ENCODE assay signal across 1 cellular context in the genomic region with DNA sequence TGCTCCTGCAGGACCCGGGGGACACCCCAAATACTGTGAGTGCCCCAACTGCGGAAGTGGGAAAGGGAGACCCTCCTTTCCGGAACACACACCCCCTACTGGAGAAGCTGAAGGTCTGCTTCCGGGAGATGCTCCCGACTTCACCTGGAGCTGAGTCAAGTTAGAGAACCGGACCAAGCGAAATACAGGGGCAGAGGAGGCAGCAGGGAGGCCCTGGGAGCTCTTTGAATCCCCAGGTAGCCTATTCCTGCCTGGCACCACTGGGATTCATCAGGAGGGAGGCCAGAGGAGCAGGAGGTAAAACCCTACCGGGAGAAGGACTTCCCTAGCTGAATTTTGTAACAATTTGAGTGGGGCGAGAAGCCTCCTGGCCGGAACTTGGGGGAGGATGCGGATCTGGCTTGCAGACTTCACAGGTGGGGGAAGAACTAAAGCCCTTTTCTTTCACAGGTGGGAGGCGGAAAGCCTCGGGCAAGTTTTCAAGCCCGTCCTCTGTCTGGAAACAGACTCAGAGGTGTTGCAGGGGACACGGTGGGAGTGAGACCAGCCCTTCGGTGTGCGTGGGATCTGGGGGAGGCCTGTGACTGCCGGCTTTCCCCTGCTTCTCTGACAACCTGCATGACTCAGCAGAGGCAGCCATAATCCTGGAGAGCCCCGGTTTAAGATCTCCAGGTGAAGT.
TF ChIP-seq lines count a peak whose summit lies in the region.

No MANE protein-coding gene starts in this region.

TF ChIP-seq in K562, 482 proteins besides CTCF, POLR2A, EP300 and RAD21 (continues in another document):
- TF ChIP-seq EGR1 (conservative IDR thresholded peaks at IDR 0.05) = no peak
- no peak for TF ChIP-seq FOXJ2 (tag; IDR thresholded peaks at IDR 0.05)
- 0 out of 2 replicates have a peak, but pooled peaks have one; percentile 35 for TF ChIP-seq C11orf30 (IDR thresholded peaks at IDR 0.05; ENCODE audit: low read depth)
- no peak for TF ChIP-seq MCM7 (IDR thresholded peaks at IDR 0.05)
- TF ChIP-seq NR2C1 (IDR thresholded peaks at IDR 0.05) = no peak
- TF ChIP-seq NR2C1 (tag; IDR thresholded peaks at IDR 0.05) = peak; percentile 25; the same call in 1 of the 2 replicates
- TF ChIP-seq, protein P1, sequence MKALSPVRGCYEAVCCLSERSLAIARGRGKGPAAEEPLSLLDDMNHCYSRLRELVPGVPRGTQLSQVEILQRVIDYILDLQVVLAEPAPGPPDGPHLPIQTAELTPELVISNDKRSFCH (CRISPR knock-in tag; IDR thresholded peaks at IDR 0.05) = no peak
- TF ChIP-seq, protein P1 (tag; IDR thresholded peaks at IDR 0.05) = no peak
- TF ChIP-seq, protein P2, sequence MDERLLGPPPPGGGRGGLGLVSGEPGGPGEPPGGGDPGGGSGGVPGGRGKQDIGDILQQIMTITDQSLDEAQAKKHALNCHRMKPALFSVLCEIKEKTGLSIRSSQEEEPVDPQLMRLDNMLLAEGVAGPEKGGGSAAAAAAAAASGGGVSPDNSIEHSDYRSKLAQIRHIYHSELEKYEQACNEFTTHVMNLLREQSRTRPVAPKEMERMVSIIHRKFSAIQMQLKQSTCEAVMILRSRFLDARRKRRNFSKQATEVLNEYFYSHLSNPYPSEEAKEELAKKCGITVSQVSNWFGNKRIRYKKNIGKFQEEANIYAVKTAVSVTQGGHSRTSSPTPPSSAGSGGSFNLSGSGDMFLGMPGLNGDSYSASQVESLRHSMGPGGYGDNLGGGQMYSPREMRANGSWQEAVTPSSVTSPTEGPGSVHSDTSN (CRISPR knock-in tag; IDR thresholded peaks at IDR 0.05; ENCODE audit: low read depth) = no peak
- TF ChIP-seq, protein P2 (tag; conservative IDR thresholded peaks at IDR 0.05; ENCODE audit: low read depth) = no peak
- TF ChIP-seq, protein P3, sequence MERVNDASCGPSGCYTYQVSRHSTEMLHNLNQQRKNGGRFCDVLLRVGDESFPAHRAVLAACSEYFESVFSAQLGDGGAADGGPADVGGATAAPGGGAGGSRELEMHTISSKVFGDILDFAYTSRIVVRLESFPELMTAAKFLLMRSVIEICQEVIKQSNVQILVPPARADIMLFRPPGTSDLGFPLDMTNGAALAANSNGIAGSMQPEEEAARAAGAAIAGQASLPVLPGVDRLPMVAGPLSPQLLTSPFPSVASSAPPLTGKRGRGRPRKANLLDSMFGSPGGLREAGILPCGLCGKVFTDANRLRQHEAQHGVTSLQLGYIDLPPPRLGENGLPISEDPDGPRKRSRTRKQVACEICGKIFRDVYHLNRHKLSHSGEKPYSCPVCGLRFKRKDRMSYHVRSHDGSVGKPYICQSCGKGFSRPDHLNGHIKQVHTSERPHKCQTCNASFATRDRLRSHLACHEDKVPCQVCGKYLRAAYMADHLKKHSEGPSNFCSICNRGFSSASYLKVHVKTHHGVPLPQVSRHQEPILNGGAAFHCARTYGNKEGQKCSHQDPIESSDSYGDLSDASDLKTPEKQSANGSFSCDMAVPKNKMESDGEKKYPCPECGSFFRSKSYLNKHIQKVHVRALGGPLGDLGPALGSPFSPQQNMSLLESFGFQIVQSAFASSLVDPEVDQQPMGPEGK (CRISPR knock-in tag; IDR thresholded peaks at IDR 0.05; ENCODE audit: borderline replicate concordance) = no peak
- TF ChIP-seq NR2F6 (CRISPR knock-in tag; IDR thresholded peaks at IDR 0.05) = no peak
- TF ChIP-seq ZFX (CRISPR knock-in tag; IDR thresholded peaks at IDR 0.05) = no peak
- TF ChIP-seq RBM25 (IDR thresholded peaks at IDR 0.05; ENCODE audit: low read depth, low read length, severe bottlenecking) = no peak
- TF ChIP-seq, protein P4, sequence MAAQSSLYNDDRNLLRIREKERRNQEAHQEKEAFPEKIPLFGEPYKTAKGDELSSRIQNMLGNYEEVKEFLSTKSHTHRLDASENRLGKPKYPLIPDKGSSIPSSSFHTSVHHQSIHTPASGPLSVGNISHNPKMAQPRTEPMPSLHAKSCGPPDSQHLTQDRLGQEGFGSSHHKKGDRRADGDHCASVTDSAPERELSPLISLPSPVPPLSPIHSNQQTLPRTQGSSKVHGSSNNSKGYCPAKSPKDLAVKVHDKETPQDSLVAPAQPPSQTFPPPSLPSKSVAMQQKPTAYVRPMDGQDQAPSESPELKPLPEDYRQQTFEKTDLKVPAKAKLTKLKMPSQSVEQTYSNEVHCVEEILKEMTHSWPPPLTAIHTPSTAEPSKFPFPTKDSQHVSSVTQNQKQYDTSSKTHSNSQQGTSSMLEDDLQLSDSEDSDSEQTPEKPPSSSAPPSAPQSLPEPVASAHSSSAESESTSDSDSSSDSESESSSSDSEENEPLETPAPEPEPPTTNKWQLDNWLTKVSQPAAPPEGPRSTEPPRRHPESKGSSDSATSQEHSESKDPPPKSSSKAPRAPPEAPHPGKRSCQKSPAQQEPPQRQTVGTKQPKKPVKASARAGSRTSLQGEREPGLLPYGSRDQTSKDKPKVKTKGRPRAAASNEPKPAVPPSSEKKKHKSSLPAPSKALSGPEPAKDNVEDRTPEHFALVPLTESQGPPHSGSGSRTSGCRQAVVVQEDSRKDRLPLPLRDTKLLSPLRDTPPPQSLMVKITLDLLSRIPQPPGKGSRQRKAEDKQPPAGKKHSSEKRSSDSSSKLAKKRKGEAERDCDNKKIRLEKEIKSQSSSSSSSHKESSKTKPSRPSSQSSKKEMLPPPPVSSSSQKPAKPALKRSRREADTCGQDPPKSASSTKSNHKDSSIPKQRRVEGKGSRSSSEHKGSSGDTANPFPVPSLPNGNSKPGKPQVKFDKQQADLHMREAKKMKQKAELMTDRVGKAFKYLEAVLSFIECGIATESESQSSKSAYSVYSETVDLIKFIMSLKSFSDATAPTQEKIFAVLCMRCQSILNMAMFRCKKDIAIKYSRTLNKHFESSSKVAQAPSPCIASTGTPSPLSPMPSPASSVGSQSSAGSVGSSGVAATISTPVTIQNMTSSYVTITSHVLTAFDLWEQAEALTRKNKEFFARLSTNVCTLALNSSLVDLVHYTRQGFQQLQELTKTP (IDR thresholded peaks at IDR 0.05; ENCODE audit: low read depth in 1 of 2, partially characterized antibody in 2 of 2) = no peak
- no peak for TF ChIP-seq MEF2A (IDR thresholded peaks at IDR 0.05; ENCODE audit: control insufficient read depth, low read depth, low read length)
- TF ChIP-seq, protein P5, sequence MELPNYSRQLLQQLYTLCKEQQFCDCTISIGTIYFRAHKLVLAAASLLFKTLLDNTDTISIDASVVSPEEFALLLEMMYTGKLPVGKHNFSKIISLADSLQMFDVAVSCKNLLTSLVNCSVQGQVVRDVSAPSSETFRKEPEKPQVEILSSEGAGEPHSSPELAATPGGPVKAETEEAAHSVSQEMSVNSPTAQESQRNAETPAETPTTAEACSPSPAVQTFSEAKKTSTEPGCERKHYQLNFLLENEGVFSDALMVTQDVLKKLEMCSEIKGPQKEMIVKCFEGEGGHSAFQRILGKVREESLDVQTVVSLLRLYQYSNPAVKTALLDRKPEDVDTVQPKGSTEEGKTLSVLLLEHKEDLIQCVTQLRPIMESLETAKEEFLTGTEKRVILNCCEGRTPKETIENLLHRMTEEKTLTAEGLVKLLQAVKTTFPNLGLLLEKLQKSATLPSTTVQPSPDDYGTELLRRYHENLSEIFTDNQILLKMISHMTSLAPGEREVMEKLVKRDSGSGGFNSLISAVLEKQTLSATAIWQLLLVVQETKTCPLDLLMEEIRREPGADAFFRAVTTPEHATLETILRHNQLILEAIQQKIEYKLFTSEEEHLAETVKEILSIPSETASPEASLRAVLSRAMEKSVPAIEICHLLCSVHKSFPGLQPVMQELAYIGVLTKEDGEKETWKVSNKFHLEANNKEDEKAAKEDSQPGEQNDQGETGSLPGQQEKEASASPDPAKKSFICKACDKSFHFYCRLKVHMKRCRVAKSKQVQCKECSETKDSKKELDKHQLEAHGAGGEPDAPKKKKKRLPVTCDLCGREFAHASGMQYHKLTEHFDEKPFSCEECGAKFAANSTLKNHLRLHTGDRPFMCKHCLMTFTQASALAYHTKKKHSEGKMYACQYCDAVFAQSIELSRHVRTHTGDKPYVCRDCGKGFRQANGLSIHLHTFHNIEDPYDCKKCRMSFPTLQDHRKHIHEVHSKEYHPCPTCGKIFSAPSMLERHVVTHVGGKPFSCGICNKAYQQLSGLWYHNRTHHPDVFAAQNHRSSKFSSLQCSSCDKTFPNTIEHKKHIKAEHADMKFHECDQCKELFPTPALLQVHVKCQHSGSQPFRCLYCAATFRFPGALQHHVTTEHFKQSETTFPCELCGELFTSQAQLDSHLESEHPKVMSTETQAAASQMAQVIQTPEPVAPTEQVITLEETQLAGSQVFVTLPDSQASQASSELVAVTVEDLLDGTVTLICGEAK (IDR thresholded peaks at IDR 0.05) = peak; percentile 47; the same call in 1 of the 2 replicates
- TF ChIP-seq, protein P5 (CRISPR knock-in tag; IDR thresholded peaks at IDR 0.05) = no peak
- TF ChIP-seq, protein P6, sequence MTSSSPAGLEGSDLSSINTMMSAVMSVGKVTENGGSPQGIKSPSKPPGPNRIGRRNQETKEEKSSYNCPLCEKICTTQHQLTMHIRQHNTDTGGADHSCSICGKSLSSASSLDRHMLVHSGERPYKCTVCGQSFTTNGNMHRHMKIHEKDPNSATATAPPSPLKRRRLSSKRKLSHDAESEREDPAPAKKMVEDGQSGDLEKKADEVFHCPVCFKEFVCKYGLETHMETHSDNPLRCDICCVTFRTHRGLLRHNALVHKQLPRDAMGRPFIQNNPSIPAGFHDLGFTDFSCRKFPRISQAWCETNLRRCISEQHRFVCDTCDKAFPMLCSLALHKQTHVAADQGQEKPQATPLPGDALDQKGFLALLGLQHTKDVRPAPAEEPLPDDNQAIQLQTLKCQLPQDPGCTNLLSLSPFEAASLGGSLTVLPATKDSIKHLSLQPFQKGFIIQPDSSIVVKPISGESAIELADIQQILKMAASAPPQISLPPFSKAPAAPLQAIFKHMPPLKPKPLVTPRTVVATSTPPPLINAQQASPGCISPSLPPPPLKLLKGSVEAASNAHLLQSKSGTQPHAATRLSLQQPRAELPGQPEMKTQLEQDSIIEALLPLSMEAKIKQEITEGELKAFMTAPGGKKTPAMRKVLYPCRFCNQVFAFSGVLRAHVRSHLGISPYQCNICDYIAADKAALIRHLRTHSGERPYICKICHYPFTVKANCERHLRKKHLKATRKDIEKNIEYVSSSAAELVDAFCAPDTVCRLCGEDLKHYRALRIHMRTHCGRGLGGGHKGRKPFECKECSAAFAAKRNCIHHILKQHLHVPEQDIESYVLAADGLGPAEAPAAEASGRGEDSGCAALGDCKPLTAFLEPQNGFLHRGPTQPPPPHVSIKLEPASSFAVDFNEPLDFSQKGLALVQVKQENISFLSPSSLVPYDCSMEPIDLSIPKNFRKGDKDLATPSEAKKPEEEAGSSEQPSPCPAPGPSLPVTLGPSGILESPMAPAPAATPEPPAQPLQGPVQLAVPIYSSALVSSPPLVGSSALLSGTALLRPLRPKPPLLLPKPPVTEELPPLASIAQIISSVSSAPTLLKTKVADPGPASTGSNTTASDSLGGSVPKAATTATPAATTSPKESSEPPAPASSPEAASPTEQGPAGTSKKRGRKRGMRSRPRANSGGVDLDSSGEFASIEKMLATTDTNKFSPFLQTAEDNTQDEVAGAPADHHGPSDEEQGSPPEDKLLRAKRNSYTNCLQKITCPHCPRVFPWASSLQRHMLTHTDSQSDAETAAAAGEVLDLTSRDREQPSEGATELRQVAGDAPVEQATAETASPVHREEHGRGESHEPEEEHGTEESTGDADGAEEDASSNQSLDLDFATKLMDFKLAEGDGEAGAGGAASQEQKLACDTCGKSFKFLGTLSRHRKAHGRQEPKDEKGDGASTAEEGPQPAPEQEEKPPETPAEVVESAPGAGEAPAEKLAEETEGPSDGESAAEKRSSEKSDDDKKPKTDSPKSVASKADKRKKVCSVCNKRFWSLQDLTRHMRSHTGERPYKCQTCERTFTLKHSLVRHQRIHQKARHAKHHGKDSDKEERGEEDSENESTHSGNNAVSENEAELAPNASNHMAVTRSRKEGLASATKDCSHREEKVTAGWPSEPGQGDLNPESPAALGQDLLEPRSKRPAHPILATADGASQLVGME (CRISPR knock-in tag; IDR thresholded peaks at IDR 0.05) = no peak
- TF ChIP-seq, protein P7, sequence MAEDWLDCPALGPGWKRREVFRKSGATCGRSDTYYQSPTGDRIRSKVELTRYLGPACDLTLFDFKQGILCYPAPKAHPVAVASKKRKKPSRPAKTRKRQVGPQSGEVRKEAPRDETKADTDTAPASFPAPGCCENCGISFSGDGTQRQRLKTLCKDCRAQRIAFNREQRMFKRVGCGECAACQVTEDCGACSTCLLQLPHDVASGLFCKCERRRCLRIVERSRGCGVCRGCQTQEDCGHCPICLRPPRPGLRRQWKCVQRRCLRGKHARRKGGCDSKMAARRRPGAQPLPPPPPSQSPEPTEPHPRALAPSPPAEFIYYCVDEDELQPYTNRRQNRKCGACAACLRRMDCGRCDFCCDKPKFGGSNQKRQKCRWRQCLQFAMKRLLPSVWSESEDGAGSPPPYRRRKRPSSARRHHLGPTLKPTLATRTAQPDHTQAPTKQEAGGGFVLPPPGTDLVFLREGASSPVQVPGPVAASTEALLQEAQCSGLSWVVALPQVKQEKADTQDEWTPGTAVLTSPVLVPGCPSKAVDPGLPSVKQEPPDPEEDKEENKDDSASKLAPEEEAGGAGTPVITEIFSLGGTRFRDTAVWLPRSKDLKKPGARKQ (CRISPR knock-in tag; IDR thresholded peaks at IDR 0.05) = no peak
